In genomic region chr17:78748048-78748729, GRCh38 we compare ENCODE assay signal across 8 cellular contexts. TPM values are rescaled to one million over a fixed set of nuclear protein-coding genes. Genes with fewer than 3 reads are reported as not detected.
A peak's percentile ranks its signal among the peaks of the same experiment; 100 is the strongest.
DNase-seq lines count a peak whose midpoint lies in the region; ATAC-seq, FAIRE-seq and TF ChIP-seq lines count a peak whose summit lies in the region.

No MANE protein-coding gene starts in this region.

- no peaks in the 10 kb centered on the region for H3K9me3 Mint-ChIP-seq in astrocyte (ENCODE audit: unreplicated experiment)
- H3K9me3 Mint-ChIP-seq in natural killer cell treated with Interleukin-12 subunit alpha and Interleukin-12 subunit beta and Interleukin-15 and Interleukin-18, amount 100 ng/mL, for 72 hours: no peaks in the 10 kb centered on the region

- no peaks in the 10 kb centered on the region for H3K4me1 ChIP-seq in astrocyte (ENCODE audit: insufficient read depth, low read length)

- peak; percentile 49 for ATAC-seq in GM19023 (IDR thresholded peaks at IDR 0.05; ENCODE audit: unreplicated experiment)
- ATAC-seq in HG03196 (IDR thresholded peaks at IDR 0.05; ENCODE audit: unreplicated experiment): peak; percentile 47
- ATAC-seq in natural killer cell treated with Interleukin-12 subunit alpha and Interleukin-12 subunit beta and Interleukin-15 and Interleukin-18, amount 100 ng/mL, for 72 hours: peak; percentile 72 to 76
- ATAC-seq in GM21717 (IDR thresholded peaks at IDR 0.05; ENCODE audit: unreplicated experiment): no peak

- H3K4me2 ChIP-seq in astrocyte (ENCODE audit: low read length): peak overlapping the region; percentile 46

- TF ChIP-seq CTCF in astrocyte (IDR thresholded peaks at IDR 0.05; ENCODE audit: insufficient read depth, low read depth, low read length): no peak

- peaks cover under 1% of the 10 kb centered on the region for H3K36me3 Mint-ChIP-seq in astrocyte (ENCODE audit: low read depth, unreplicated experiment)
- no peaks in the 10 kb centered on the region for H3K36me3 Mint-ChIP-seq in natural killer cell treated with Interleukin-12 subunit alpha and Interleukin-12 subunit beta and Interleukin-15 and Interleukin-18, amount 100 ng/mL, for 72 hours

- CTCF ChIA-PET in HEK293T (lab: Yijun Ruan, JAX): interaction anchor here (0.6 to 1.1 kb wide), 2 partner anchors 23 to 40 kb away, joined by 3 to 6 read pairs; no protein-coding TSS in a partner anchor

- H3K36me3 ChIP-seq in astrocyte (ENCODE audit: insufficient read depth, low read length): no peaks in the 10 kb centered on the region

- no peaks in the 10 kb centered on the region for H3K27me3 Mint-ChIP-seq in astrocyte (ENCODE audit: low read depth, unreplicated experiment)
- no peaks in the 10 kb centered on the region for H3K27me3 Mint-ChIP-seq in natural killer cell treated with Interleukin-12 subunit alpha and Interleukin-12 subunit beta and Interleukin-15 and Interleukin-18, amount 100 ng/mL, for 72 hours

- no peak overlapping the region for H3K27ac ChIP-seq in astrocyte (ENCODE audit: low read depth, low read length)

- no peaks in the 10 kb centered on the region for H3K9me3 ChIP-seq in astrocyte (ENCODE audit: insufficient read depth, low read depth, low read length)

- no peaks in the 10 kb centered on the region for H3K27me3 ChIP-seq in astrocyte (ENCODE audit: insufficient read depth, low read length)

- no peak overlapping the region for H2AFZ ChIP-seq in astrocyte (ENCODE audit: low read depth, low read length)

- H4K20me1 ChIP-seq in astrocyte (ENCODE audit: insufficient read depth, low read length): peaks cover 35% of the 10 kb centered on the region

- POLR2A ChIA-PET in HEK293T (lab: Yijun Ruan, JAX): no interaction called here

- H3K4me3 Mint-ChIP-seq in astrocyte (ENCODE audit: unreplicated experiment): no peak overlapping the region
- H3K4me3 Mint-ChIP-seq in natural killer cell treated with Interleukin-12 subunit alpha and Interleukin-12 subunit beta and Interleukin-15 and Interleukin-18, amount 100 ng/mL, for 72 hours: peak overlapping the region; percentile 79

- H3K9ac ChIP-seq in astrocyte (ENCODE audit: low read length): no peak overlapping the region

- peaks cover 25% of the 10 kb centered on the region for H3K79me2 ChIP-seq in astrocyte (ENCODE audit: insufficient read depth, low read length)

- no peak overlapping the region for H3K4me3 ChIP-seq in astrocyte (ENCODE audit: insufficient read depth, low read depth, low read length)

- peaks cover 17% of the 10 kb centered on the region for H3K4me1 Mint-ChIP-seq in astrocyte (ENCODE audit: low read depth, unreplicated experiment)
- peaks cover 77 to 89% of the 10 kb centered on the region in 2 donors for H3K4me1 Mint-ChIP-seq in natural killer cell treated with Interleukin-12 subunit alpha and Interleukin-12 subunit beta and Interleukin-15 and Interleukin-18, amount 100 ng/mL, for 72 hours (ENCODE audit: low read depth in 2 of 2)

- peak overlapping the region; percentile 63 for H3K27ac Mint-ChIP-seq in astrocyte (ENCODE audit: unreplicated experiment)
- peak overlapping the region; percentile 89 to 96 for H3K27ac Mint-ChIP-seq in natural killer cell treated with Interleukin-12 subunit alpha and Interleukin-12 subunit beta and Interleukin-15 and Interleukin-18, amount 100 ng/mL, for 72 hours

- FAIRE-seq in astrocyte (lab: Jason Lieb, UNC): no peak

- DNase-seq in astrocyte (ENCODE audit: low read depth) (no peak), HEK293T (ENCODE audit: extremely low spot score) (no peak), HUDEP-2 (lab: John Stamatoyannopoulos, UW; ENCODE audit: unreplicated experiment in 76 of 76) (no peak), UCSD-AML1 (lab: John Stamatoyannopoulos, UW; ENCODE audit: unreplicated experiment) (no peak)
- peak; percentile 65 for DNase-seq in natural killer cell treated with Interleukin-12 subunit alpha and Interleukin-12 subunit beta and Interleukin-15 and Interleukin-18, amount 100 ng/mL, for 72 hours (ENCODE audit: low spot score)

TF ChIP-seq in HEK293T, 16 proteins besides CTCF, POLR2A, EP300 and RAD21:
- TF ChIP-seq CTBP1 (IDR thresholded peaks at IDR 0.05; ENCODE audit: borderline replicate concordance) (no peak), HDGF (IDR thresholded peaks at IDR 0.05; ENCODE audit: borderline replicate concordance) (no peak), FOXA1 (IDR thresholded peaks at IDR 0.05) (no peak), L3MBTL2 (conservative IDR thresholded peaks at IDR 0.05) (no peak), FOXM1 (IDR thresholded peaks at IDR 0.05; ENCODE audit: borderline replicate concordance) (no peak), SP1 (IDR thresholded peaks at IDR 0.05) (no peak), ARNT (IDR thresholded peaks at IDR 0.05) (no peak), BHLHE40 (IDR thresholded peaks at IDR 0.05; ENCODE audit: borderline replicate concordance) (no peak), FOXK2 (IDR thresholded peaks at IDR 0.05) (no peak), LEF1 (IDR thresholded peaks at IDR 0.05; ENCODE audit: borderline replicate concordance) (no peak), SUZ12 (IDR thresholded peaks at IDR 0.05) (no peak), PKNOX1 (IDR thresholded peaks at IDR 0.05) (no peak)
TF ChIP-seq in HEK293T: peak in this region for 0.

RNA-seq across cellular contexts. Expression of gene CYTH1, which starts 33.9 kb away (rescaled TPM):
- total RNA-seq in astrocyte: 22.4 and 25.0 TPM in 2 replicates
- 100 to 1,000 TPM; 111 to 149 TPM for total RNA-seq in natural killer cell treated with Interleukin-12 subunit alpha and Interleukin-12 subunit beta and Interleukin-15 and Interleukin-18, amount 100 ng/mL, for 72 hours
